ENCODE assay signal across 22 cellular contexts in genomic region chr17:41390411-41390938, GRCh38. TPM values are rescaled to one million over a fixed set of nuclear protein-coding genes. Genes with fewer than 3 reads are reported as not detected.
DNase-seq lines count a peak whose midpoint lies in the region; ATAC-seq and FAIRE-seq lines count a peak whose summit lies in the region.
"Had no signal": no experiment of that assay in that cellular context is flagged by ENCODE, and none has a peak within 500 bp of the region (broad histone marks: within the 10 kb centered on the region; RNA-seq: fewer than 3 reads in every experiment).

No MANE protein-coding gene starts in this region.

- H3K4me1 Mint-ChIP-seq in activated CD4-positive, alpha-beta T cell treated with anti-CD3 and anti-CD28 coated beads, Interleukin-2, amount 10 ng/mL, durations not matched to agents 24 days and 14 days: no peaks in the 10 kb centered on the region
- H3K4me1 Mint-ChIP-seq: CD4-positive, CD25-positive, alpha-beta regulatory T cell; CD8-positive, alpha-beta memory T cell; GM23338; IgD-negative memory B cell had no signal

- H3K27me3 Mint-ChIP-seq in activated CD4-positive, alpha-beta T cell treated with anti-CD3 and anti-CD28 coated beads, Interleukin-2, amount 10 ng/mL, durations not matched to agents 24 days and 14 days: peaks cover 16% of the 10 kb centered on the region

- H3K36me3 Mint-ChIP-seq in activated CD4-positive, alpha-beta T cell treated with anti-CD3 and anti-CD28 coated beads, Interleukin-2, amount 10 ng/mL, durations not matched to agents 24 days and 14 days (ENCODE audit: low read depth): peaks cover 2% of the 10 kb centered on the region
- H3K36me3 Mint-ChIP-seq: CD4-positive, CD25-positive, alpha-beta regulatory T cell had no signal

- no peak overlapping the region for H3K27ac Mint-ChIP-seq in activated CD4-positive, alpha-beta T cell treated with anti-CD3 and anti-CD28 coated beads, Interleukin-2, amount 10 ng/mL, durations not matched to agents 24 days and 14 days
- H3K27ac Mint-ChIP-seq: CD4-positive, CD25-positive, alpha-beta regulatory T cell; CD8-positive, alpha-beta memory T cell; GM23338 had no signal

- H3K36me3 ChIP-seq in small intestine (ENCODE audit: control insufficient read depth in 2 of 2, insufficient read depth in 2 of 2, low read length in 2 of 2): no peaks in the 10 kb centered on the region
- H3K36me3 ChIP-seq: BE2C had no signal

- H3K4me3 Mint-ChIP-seq in activated CD4-positive, alpha-beta T cell treated with anti-CD3 and anti-CD28 coated beads, Interleukin-2, amount 10 ng/mL, durations not matched to agents 24 days and 14 days: no peak overlapping the region
- H3K4me3 Mint-ChIP-seq: CD4-positive, CD25-positive, alpha-beta regulatory T cell; CD8-positive, alpha-beta memory T cell; GM23338; HFFc6; IgD-negative memory B cell had no signal

- no peak for FAIRE-seq in small intestine (lab: Jason Lieb, UNC)
- FAIRE-seq: A204.1, D721Med, GM12892, GM18507 had no signal

- H3K27me3 ChIP-seq in small intestine (ENCODE audit: control insufficient read depth in 2 of 2, insufficient read depth in 2 of 2, low read length in 2 of 2): no peaks in the 10 kb centered on the region

- peak; percentile 54 for DNase-seq in RPMI7951 (ENCODE audit: low read depth)
- DNase-seq in islet precursor cell: peak; percentile 74
- peak; percentile 46 for DNase-seq in small intestine
- no peak for DNase-seq in activated CD4-positive, alpha-beta T cell treated with anti-CD3 and anti-CD28 coated beads, Interleukin-2, amount 10 ng/mL, durations not matched to agents 24 days and 14 days
- DNase-seq in sciatic nerve (ENCODE audit: low spot score): no peak
- DNase-seq: ACHN; BE2C; C1 segment of cervical spinal cord; CD4-positive, CD25-positive, alpha-beta regulatory T cell; CD8-positive, alpha-beta memory T cell; COR-L47; GDM1; H7; HFFc6 had no signal

- WGBS in small intestine, 3 donors: 21 to 41% (median 27%) methylated on average over 7 of the region's 7 CpGs

- no peaks in the 10 kb centered on the region for H3K9me3 ChIP-seq in small intestine (ENCODE audit: control insufficient read depth, low read depth)
- H3K9me3 ChIP-seq: BE2C had no signal

- peaks cover 20% of the 10 kb centered on the region for H3K9me3 Mint-ChIP-seq in activated CD4-positive, alpha-beta T cell treated with anti-CD3 and anti-CD28 coated beads, Interleukin-2, amount 10 ng/mL, durations not matched to agents 24 days and 14 days

- no peak overlapping the region for H3K4me3 ChIP-seq in small intestine (ENCODE audit: low read depth in 1 of 2, low read length in 2 of 2)
- H3K4me3 ChIP-seq: GM23338 had no signal

- no peak for ATAC-seq in GM21723 (IDR thresholded peaks at IDR 0.05; ENCODE audit: unreplicated experiment)
- ATAC-seq in sciatic nerve: no peak
- ATAC-seq: GM23338, HCT116 had no signal

- no peak overlapping the region for H3K27ac ChIP-seq in small intestine (ENCODE audit: low read depth in 1 of 2, low read length in 1 of 2)

- H3K4me1 ChIP-seq in small intestine (ENCODE audit: control insufficient read depth in 2 of 2, insufficient read depth in 1 of 2, low read depth in 1 of 2, low read length in 1 of 2): no peaks in the 10 kb centered on the region
- H3K4me1 ChIP-seq: BE2C had no signal

- intact Hi-C loops in activated CD4-positive, alpha-beta T cell treated with anti-CD3 and anti-CD28 coated beads, Interleukin-2, amount 10 ng/mL, durations not matched to agents 24 days and 14 days (cut with micrococcal nuclease): no loop called here
- intact Hi-C loops in sciatic nerve (cut with DNase I): no loop called here

RNA-seq across cellular contexts. Expression of gene KRT31, which starts 6.9 kb away (rescaled TPM):
- total RNA-seq in RPMI7951 (2014; rRNA removed; shearing (Covaris generic)): not detected in 2 replicates
- not detected for polyA plus RNA-seq in small intestine
- total RNA-seq in activated CD4-positive, alpha-beta T cell treated with anti-CD3 and anti-CD28 coated beads, Interleukin-2, amount 10 ng/mL, durations not matched to agents 24 days and 14 days: not detected in 2 replicates
- total RNA-seq in sciatic nerve: not detected
- total RNA-seq: CD4-positive, CD25-positive, alpha-beta regulatory T cell; CD8-positive, alpha-beta memory T cell; GM23338; H7 had no signal
- polyA plus RNA-seq: CD4-positive, CD25-positive, alpha-beta regulatory T cell; CD8-positive, alpha-beta memory T cell; GM23338; IgD-negative memory B cell had no signal

RNA-seq across cellular contexts. Expression of gene KRT34, which starts 8.4 kb away (rescaled TPM):
- not detected in 2 replicates for total RNA-seq in RPMI7951 (2014; rRNA removed; shearing (Covaris generic))
- not detected for polyA plus RNA-seq in small intestine
- total RNA-seq in activated CD4-positive, alpha-beta T cell treated with anti-CD3 and anti-CD28 coated beads, Interleukin-2, amount 10 ng/mL, durations not matched to agents 24 days and 14 days: not detected in 2 replicates
- total RNA-seq in sciatic nerve: not detected
- total RNA-seq: CD4-positive, CD25-positive, alpha-beta regulatory T cell; CD8-positive, alpha-beta memory T cell; GM23338; H7 had no signal
- polyA plus RNA-seq: CD4-positive, CD25-positive, alpha-beta regulatory T cell; CD8-positive, alpha-beta memory T cell; GM23338; IgD-negative memory B cell had no signal

RNA-seq across cellular contexts. Expression of gene KRT33B, which starts 20.9 kb away (rescaled TPM):
- total RNA-seq in RPMI7951 (2014; rRNA removed; shearing (Covaris generic)): 0.24 TPM in 1 of 2 replicates, not detected in the other
- polyA plus RNA-seq in small intestine: not detected
- not detected in 2 replicates for total RNA-seq in activated CD4-positive, alpha-beta T cell treated with anti-CD3 and anti-CD28 coated beads, Interleukin-2, amount 10 ng/mL, durations not matched to agents 24 days and 14 days
- not detected for total RNA-seq in sciatic nerve
- total RNA-seq: CD4-positive, CD25-positive, alpha-beta regulatory T cell; CD8-positive, alpha-beta memory T cell; GM23338; H7 had no signal
- polyA plus RNA-seq: CD4-positive, CD25-positive, alpha-beta regulatory T cell; CD8-positive, alpha-beta memory T cell; GM23338; IgD-negative memory B cell had no signal

RNA-seq across cellular contexts. Expression of gene KRT37, which starts 33.9 kb away (rescaled TPM):
- total RNA-seq in RPMI7951 (2014; rRNA removed; shearing (Covaris generic)): not detected in 2 replicates
- not detected for polyA plus RNA-seq in small intestine
- total RNA-seq in activated CD4-positive, alpha-beta T cell treated with anti-CD3 and anti-CD28 coated beads, Interleukin-2, amount 10 ng/mL, durations not matched to agents 24 days and 14 days: not detected in 2 replicates
- not detected for total RNA-seq in sciatic nerve
- total RNA-seq: CD4-positive, CD25-positive, alpha-beta regulatory T cell; CD8-positive, alpha-beta memory T cell; GM23338; H7; HFFc6 had no signal
- polyA plus RNA-seq: CD4-positive, CD25-positive, alpha-beta regulatory T cell; CD8-positive, alpha-beta memory T cell; GM23338; IgD-negative memory B cell had no signal

RNA-seq across cellular contexts. Expression of gene KRT33A, which starts 39.8 kb away (rescaled TPM):
- total RNA-seq in RPMI7951 (2014; rRNA removed; shearing (Covaris generic)): not detected in 2 replicates
- not detected for polyA plus RNA-seq in small intestine
- not detected in 2 replicates for total RNA-seq in activated CD4-positive, alpha-beta T cell treated with anti-CD3 and anti-CD28 coated beads, Interleukin-2, amount 10 ng/mL, durations not matched to agents 24 days and 14 days
- not detected for total RNA-seq in sciatic nerve
- total RNA-seq: CD4-positive, CD25-positive, alpha-beta regulatory T cell; CD8-positive, alpha-beta memory T cell; GM23338; H7; HFFc6 had no signal
- polyA plus RNA-seq: CD4-positive, CD25-positive, alpha-beta regulatory T cell; CD8-positive, alpha-beta memory T cell; GM23338; IgD-negative memory B cell had no signal

Comparison
In these comparisons a context has a peak if more than half of its experiments do, and no peak if none do; other contexts are left out.
1. DNase-seq: peak in RPMI7951 (single experiment), islet precursor cell (single experiment) and small intestine (single experiment); none in activated CD4-positive, alpha-beta T cell treated with anti-CD3 and anti-CD28 coated beads, Interleukin-2, amount 10 ng/mL, durations not matched to agents 24 days and 14 days (single experiment) and sciatic nerve (single experiment).